22 cellular contexts compared by ENCODE assay signal in genomic region chr4:84917869-84918600, GRCh38. TPM values are rescaled to one million over a fixed set of nuclear protein-coding genes. Genes with fewer than 3 reads are reported as not detected.
"Had no signal": no experiment of that assay in that cellular context is flagged by ENCODE, and none has a peak within 500 bp of the region (broad histone marks: within the 10 kb centered on the region; RNA-seq: fewer than 3 reads in every experiment).

No MANE protein-coding gene starts in this region.

- H3K4me3 ChIP-seq: ascending aorta, breast epithelium, gastrocnemius medialis, sigmoid colon, thoracic aorta had no signal

- H3K4me3 Mint-ChIP-seq: activated CD4-positive, alpha-beta T cell treated with anti-CD3 and anti-CD28 coated beads, Interleukin-2, amount 10 ng/mL, durations not matched to agents 7 days and 5 days; activated CD8-positive, alpha-beta T cell treated with anti-CD3 and anti-CD28 coated beads, Interleukin-2, amount 10 ng/mL, durations not matched to agents 7 days and 5 days; activated naive CD4-positive, alpha-beta T cell treated with anti-CD3 and anti-CD28 coated beads, Interleukin-2, amount 50 U/mL, for 24 hours; central memory CD8-positive, alpha-beta T cell; naive B cell; type B pancreatic cell had no signal

- ATAC-seq: activated CD4-positive, CD25-positive, alpha-beta regulatory T cell treated with anti-CD3 and anti-CD28 coated beads, Interleukin-2, amount 50 U/mL, for 24 hours; activated CD8-positive, alpha-beta T cell treated with anti-CD3 and anti-CD28 coated beads, Interleukin-2, amount 10 ng/mL, durations not matched to agents 7 days and 5 days; gastrocnemius medialis; left colon had no signal

- H3K4me1 Mint-ChIP-seq: activated CD4-positive, alpha-beta T cell treated with anti-CD3 and anti-CD28 coated beads, Interleukin-2, amount 10 ng/mL, durations not matched to agents 7 days and 5 days; activated naive CD4-positive, alpha-beta T cell treated with anti-CD3 and anti-CD28 coated beads, Interleukin-2, amount 50 U/mL, for 24 hours; central memory CD8-positive, alpha-beta T cell; naive B cell had no signal

- H3K27me3 ChIP-seq: ascending aorta, breast epithelium, gastrocnemius medialis, sigmoid colon had no signal

- H3K27ac Mint-ChIP-seq: activated CD4-positive, alpha-beta T cell treated with anti-CD3 and anti-CD28 coated beads, Interleukin-2, amount 10 ng/mL, durations not matched to agents 7 days and 5 days; activated CD8-positive, alpha-beta T cell treated with anti-CD3 and anti-CD28 coated beads, Interleukin-2, amount 10 ng/mL, durations not matched to agents 7 days and 5 days; activated naive CD4-positive, alpha-beta T cell treated with anti-CD3 and anti-CD28 coated beads, Interleukin-2, amount 50 U/mL, for 24 hours; type B pancreatic cell had no signal

- H3K36me3 Mint-ChIP-seq: activated naive CD4-positive, alpha-beta T cell treated with anti-CD3 and anti-CD28 coated beads, Interleukin-2, amount 50 U/mL, for 24 hours; naive B cell had no signal

- H3K9me3 ChIP-seq: ascending aorta, breast epithelium, gastrocnemius medialis, sigmoid colon, thoracic aorta had no signal

- H3K36me3 ChIP-seq: ascending aorta, breast epithelium, gastrocnemius medialis, sigmoid colon, thoracic aorta had no signal

- H3K9me3 Mint-ChIP-seq: activated CD4-positive, alpha-beta T cell treated with anti-CD3 and anti-CD28 coated beads, Interleukin-2, amount 10 ng/mL, durations not matched to agents 7 days and 5 days; type B pancreatic cell had no signal

- H3K27me3 Mint-ChIP-seq: activated CD4-positive, alpha-beta T cell treated with anti-CD3 and anti-CD28 coated beads, Interleukin-2, amount 10 ng/mL, durations not matched to agents 7 days and 5 days; activated naive CD4-positive, alpha-beta T cell treated with anti-CD3 and anti-CD28 coated beads, Interleukin-2, amount 50 U/mL, for 24 hours; central memory CD8-positive, alpha-beta T cell; type B pancreatic cell had no signal

- DNase-seq: activated CD4-positive, alpha-beta T cell treated with anti-CD3 and anti-CD28 coated beads, Interleukin-2, amount 10 ng/mL, durations not matched to agents 7 days and 5 days; activated CD8-positive, alpha-beta T cell treated with anti-CD3 and anti-CD28 coated beads, Interleukin-2, amount 10 ng/mL, durations not matched to agents 7 days and 5 days; activated gamma-delta T cell treated with Interleukin-2 at 50 U/mL for 16 hours; activated T-cell treated with anti-CD3 and anti-CD28 coated beads, Interleukin-2, amount 50 U/mL, for 1 hour; gastrocnemius medialis; head of caudate nucleus; left colon; mesendoderm; naive B cell; posterior cingulate gyrus; retina; sigmoid colon; stimulated activated CD4-positive, alpha-beta T cell treated with anti-CD3 and anti-CD28 coated beads, Interleukin-2, amount 100 ng/mL, for 48 hours; stimulated activated CD8-positive, alpha-beta memory T cell treated with anti-CD3 and anti-CD28 coated beads, Interleukin-4, amount 100 ng/mL, for 48 hours; stimulated activated naive CD4-positive, alpha-beta T cell had no signal

- H3K27ac ChIP-seq: breast epithelium, gastrocnemius medialis, sigmoid colon, thoracic aorta had no signal

RNA-seq across cellular contexts. Expression of gene WDFY3, which starts 48.5 kb away (rescaled TPM):
- total RNA-seq: activated CD8-positive, alpha-beta T cell treated with anti-CD3 and anti-CD28 coated beads, Interleukin-2, amount 10 ng/mL, durations not matched to agents 7 days and 5 days had no signal
